In genomic region chr4:86898562-86898961, GRCh38 we compare ENCODE assay signal across 10 cellular contexts. TPM values are rescaled to one million over a fixed set of nuclear protein-coding genes. Genes with fewer than 3 reads are reported as not detected.
A peak's percentile ranks its signal among the peaks of the same experiment; 100 is the strongest.
DNase-seq lines count a peak whose midpoint lies in the region; ATAC-seq, FAIRE-seq and TF ChIP-seq lines count a peak whose summit lies in the region.
"Had no signal": no experiment of that assay in that cellular context is flagged by ENCODE, and none has a peak within 500 bp of the region (broad histone marks: within the 10 kb centered on the region; RNA-seq: fewer than 3 reads in every experiment).

No MANE protein-coding gene starts in this region.

- H3K27ac ChIP-seq in DOHH2 (ENCODE audit: low read depth, low read length), result no peak overlapping the region
- no peak overlapping the region for H3K27ac ChIP-seq in HEK293 (ENCODE audit: extremely low read depth, low read depth, low read length)
- no peak overlapping the region for H3K27ac ChIP-seq in WERI-Rb-1
- no peak overlapping the region for H3K27ac ChIP-seq in kidney (ENCODE audit: low read depth in 2 of 2, low read length in 2 of 2)
- H3K27ac ChIP-seq: esophagus squamous epithelium had no signal

- H3K4me1 ChIP-seq in DOHH2 (ENCODE audit: control insufficient read depth, low read length) (no peaks in the 10 kb centered on the region), HEK293 (ENCODE audit: control insufficient read depth, insufficient read depth, low read length) (no peaks in the 10 kb centered on the region), kidney (ENCODE audit: control insufficient read depth in 1 of 2, insufficient read depth in 1 of 2, low read depth in 1 of 2, low read length in 2 of 2) (no peaks in the 10 kb centered on the region)

- H3K9ac ChIP-seq in kidney (ENCODE audit: low read length in 2 of 2), result no peak overlapping the region

- DNase-seq in WERI-Rb-1 (peak; percentile 29), kidney (no peak), AG20443 (ENCODE audit: low spot score) (no peak)
- DNase-seq: esophagus squamous epithelium, right cardiac atrium had no signal

- no peak for FAIRE-seq in kidney (lab: Jason Lieb, UNC)

- no peaks in the 10 kb centered on the region for H4K20me1 ChIP-seq in DOHH2 (ENCODE audit: control insufficient read depth, insufficient read depth, low read depth, low read length)

- peak; percentile 27 for TF ChIP-seq CTCF in DOHH2 (IDR thresholded peaks at IDR 0.05; ENCODE audit: low read depth, low read length, poor library complexity, severe bottlenecking)
- TF ChIP-seq CTCF in HEK293 (tag by site-specific recombination; IDR thresholded peaks at IDR 0.05), result no peak
- 0 out of 2 replicates have a peak, but pooled peaks have one; percentile 34 for TF ChIP-seq CTCF in WERI-Rb-1 (IDR thresholded peaks at IDR 0.05; ENCODE audit: low read depth, low read length)
- peak; percentile 25 for TF ChIP-seq CTCF in kidney (IDR thresholded peaks at IDR 0.05; ENCODE audit: borderline replicate concordance, extremely low read depth, insufficient read depth)

- POLR2A ChIA-PET in HEK293 (lab: Yijun Ruan, JAX), result interaction anchor here (0.6 kb wide), 1 partner anchor 11 kb away, joined by 6 read pairs; no protein-coding TSS in a partner anchor

- H3K36me3 ChIP-seq in DOHH2 (ENCODE audit: control insufficient read depth, low read length), result no peaks in the 10 kb centered on the region
- H3K36me3 ChIP-seq in HEK293 (ENCODE audit: control insufficient read depth in 2 of 2, insufficient read depth in 1 of 2, low read length in 2 of 2), result no peaks in the 10 kb centered on the region
- H3K36me3 ChIP-seq in WERI-Rb-1, result no peaks in the 10 kb centered on the region
- no peaks in the 10 kb centered on the region for H3K36me3 ChIP-seq in kidney (ENCODE audit: control insufficient read depth in 1 of 2, insufficient read depth in 2 of 2, low read length in 2 of 2)
- H3K36me3 ChIP-seq: esophagus squamous epithelium had no signal

- H3K9me3 ChIP-seq in DOHH2 (ENCODE audit: control insufficient read depth, insufficient read depth, low read length) (no peaks in the 10 kb centered on the region), HEK293 (ENCODE audit: control insufficient read depth, insufficient read depth, low read depth, low read length) (no peaks in the 10 kb centered on the region), WERI-Rb-1 (ENCODE audit: severe bottlenecking) (peaks cover 5% of the 10 kb centered on the region), kidney (ENCODE audit: control insufficient read depth in 1 of 2, low read length in 2 of 2) (no peaks in the 10 kb centered on the region)
- H3K9me3 ChIP-seq: esophagus squamous epithelium had no signal

- no peaks in the 10 kb centered on the region for H3K9me2 ChIP-seq in DOHH2 (replicated peaks; ENCODE audit: control insufficient read depth, low read length)

- H3K4me3 ChIP-seq in DOHH2 (ENCODE audit: low read length), result no peak overlapping the region
- H3K4me3 ChIP-seq in HEK293 (ENCODE audit: low read depth, low read length), result no peak overlapping the region
- H3K4me3 ChIP-seq in WERI-Rb-1 (ENCODE audit: low read depth, low read length), result no peak overlapping the region
- H3K4me3 ChIP-seq in kidney (ENCODE audit: low read length in 2 of 2), result no peak overlapping the region
- H3K4me3 ChIP-seq: esophagus squamous epithelium had no signal

- no peaks in the 10 kb centered on the region for H3F3A ChIP-seq in DOHH2 (ENCODE audit: control insufficient read depth, insufficient read depth)

- H3K27me3 ChIP-seq in DOHH2 (ENCODE audit: control insufficient read depth, low read length) (peaks cover 7% of the 10 kb centered on the region; the same call in 1 of the 2 replicates), WERI-Rb-1 (ENCODE audit: insufficient read depth, low read depth, severe bottlenecking) (no peaks in the 10 kb centered on the region)
- H3K27me3 ChIP-seq: esophagus squamous epithelium had no signal

- intact Hi-C loops in kidney (cut with DNase I), result no loop called here

- CTCF ChIA-PET in HEK293 (lab: Yijun Ruan, JAX), result interaction anchor here (0.7 to 2.3 kb wide), 4 partner anchors 195 to 437 kb away, joined by 4 to 6 read pairs (median 5); no protein-coding TSS in a partner anchor

- H3K79me2 ChIP-seq in DOHH2 (ENCODE audit: control insufficient read depth, low read length), result no peaks in the 10 kb centered on the region

- ATAC-seq in HG03520 (IDR thresholded peaks at IDR 0.05; ENCODE audit: unreplicated experiment) (no peak), GM18517 (IDR thresholded peaks at IDR 0.05; ENCODE audit: unreplicated experiment) (no peak), GM19351 (IDR thresholded peaks at IDR 0.05; ENCODE audit: unreplicated experiment) (no peak)
- ATAC-seq: right cardiac atrium had no signal

- no peak overlapping the region for H3K4me2 ChIP-seq in DOHH2 (ENCODE audit: low read length)

TF ChIP-seq in HEK293, 187 proteins besides CTCF, POLR2A, EP300 and RAD21:
- TF ChIP-seq ZNF280C (tag by site-specific recombination; IDR thresholded peaks at IDR 0.05) (no peak), OVOL3 (tag by site-specific recombination; IDR thresholded peaks at IDR 0.05) (no peak), ZNF626 (tag by site-specific recombination; IDR thresholded peaks at IDR 0.05) (no peak), ZNF404 (tag by site-specific recombination; IDR thresholded peaks at IDR 0.05) (no peak), ZNF654 (tag by site-specific recombination; IDR thresholded peaks at IDR 0.05; ENCODE audit: low read depth) (peak; percentile 69), ZNF596 (tag by site-specific recombination; IDR thresholded peaks at IDR 0.05) (no peak)

RNA-seq across cellular contexts. Expression of gene C4orf36, which starts 6.3 kb away (rescaled TPM):
- 2.0 TPM for total RNA-seq in kidney
- not detected for polyA plus RNA-seq in kidney (ENCODE audit: insufficient read depth, low read depth, low replicate concordance)

RNA-seq across cellular contexts. Expression of gene AFF1, which starts 36.2 kb away (rescaled TPM):
- 187 TPM for total RNA-seq in kidney
- 13.4 TPM for polyA plus RNA-seq in kidney (ENCODE audit: insufficient read depth, low read depth, low replicate concordance)

RNA-seq across cellular contexts. Expression of gene SLC10A6, which starts 49.4 kb away (rescaled TPM):
- total RNA-seq in kidney, result 1.4 TPM
- not detected for polyA plus RNA-seq in kidney (ENCODE audit: insufficient read depth, low read depth, low replicate concordance)
